In genomic region chr14:51996148-51996746, GRCh38 we compare ENCODE assay signal across 1 cellular context.
TF ChIP-seq lines count a peak whose summit lies in the region.

No MANE protein-coding gene starts in this region.

TF ChIP-seq in SK-N-SH treated with all-trans-retinoic acid at 6 μM for 48 hours, 23 proteins besides CTCF, POLR2A, EP300 and RAD21 (continued from another document):
- no peak for TF ChIP-seq ZNF8 (CRISPR knock-in tag; IDR thresholded peaks at IDR 0.05)
